ENCODE assay signal across 8 cellular contexts in the genomic region with DNA sequence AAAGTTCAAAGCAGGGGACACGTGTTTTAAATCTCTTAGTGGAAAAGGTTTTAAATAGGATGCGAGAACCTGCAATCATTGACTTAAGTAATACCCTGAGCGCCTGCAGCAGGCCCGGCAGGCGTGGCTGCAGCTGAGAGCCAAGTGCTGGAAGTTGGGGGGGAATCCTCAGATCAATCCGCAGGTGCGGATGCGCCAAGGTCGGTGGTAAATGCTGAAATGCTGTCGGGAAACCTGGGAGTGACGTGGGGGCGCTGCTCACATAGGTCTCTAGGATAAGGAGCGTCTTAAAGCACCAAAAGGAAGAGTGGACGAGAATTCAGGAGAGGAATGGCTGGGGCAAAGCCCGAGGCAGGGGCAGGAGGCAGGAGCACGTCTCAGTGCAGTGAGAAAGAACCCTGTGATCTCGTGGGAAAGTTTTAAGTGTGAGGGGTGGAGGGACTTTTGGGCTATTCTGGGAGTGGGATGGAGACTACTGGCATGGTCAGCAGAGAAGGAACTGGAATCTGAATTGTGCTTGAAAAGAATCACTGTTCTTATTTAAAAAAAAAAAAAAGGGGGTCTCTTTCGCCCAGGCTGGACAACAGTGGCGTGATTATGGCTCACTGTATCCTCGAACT. TPM values are rescaled to one million over a fixed set of nuclear protein-coding genes. Genes with fewer than 3 reads are reported as not detected.
DNase-seq lines count a peak whose midpoint lies in the region; ATAC-seq and TF ChIP-seq lines count a peak whose summit lies in the region.

No MANE protein-coding gene starts in this region.

- H3K9me3 Mint-ChIP-seq in T-cell (no peaks in the 10 kb centered on the region), mesothelial cell of epicardium (no peaks in the 10 kb centered on the region)
- no peaks in the 10 kb centered on the region for H3K9me3 Mint-ChIP-seq in stimulated activated naive CD8-positive, alpha-beta T cell treated with anti-CD3 and anti-CD28 coated beads, Interleukin-15, Interleukin-2, amounts not matched to agents 100 ng/mL and 50 ng/mL, for 24 hours

- peak in 1 of 4 experiments; percentile 2 for ATAC-seq in T-cell (replicated peaks in 1 of 4)
- ATAC-seq in GM21381 (IDR thresholded peaks at IDR 0.05; ENCODE audit: unreplicated experiment), result no peak

- H3K27me3 Mint-ChIP-seq in T-cell (no peaks in the 10 kb centered on the region), mesothelial cell of epicardium (ENCODE audit: low read depth) (peaks cover 2% of the 10 kb centered on the region)
- H3K27me3 Mint-ChIP-seq in stimulated activated naive CD8-positive, alpha-beta T cell treated with anti-CD3 and anti-CD28 coated beads, Interleukin-15, Interleukin-2, amounts not matched to agents 100 ng/mL and 50 ng/mL, for 24 hours, result no peaks in the 10 kb centered on the region

- H3K27ac Mint-ChIP-seq in T-cell (peak overlapping the region; percentile 94), mesothelial cell of epicardium (peak overlapping the region; percentile 98)
- peak overlapping the region; percentile 96 for H3K27ac Mint-ChIP-seq in stimulated activated naive CD8-positive, alpha-beta T cell treated with anti-CD3 and anti-CD28 coated beads, Interleukin-15, Interleukin-2, amounts not matched to agents 100 ng/mL and 50 ng/mL, for 24 hours

- TF ChIP-seq CTCF in GM12865 (IDR thresholded peaks at IDR 0.05; ENCODE audit: insufficient read depth, low read depth, low read length, missing control alignments), result peak; percentile 13
- TF ChIP-seq CTCF in LNCAP (IDR thresholded peaks at IDR 0.05), result peak; percentile 40; the same call in 1 of the 2 replicates
- no peak for TF ChIP-seq CTCF in mesothelial cell of epicardium (IDR thresholded peaks at IDR 0.05; ENCODE audit: unreplicated experiment)

- POLR2A ChIA-PET in T-cell (lab: Charles Lee), result interaction anchor here (0.6 kb wide), 2 partner anchors 14 to 53 kb away, joined by 3 to 4 read pairs; no protein-coding TSS in a partner anchor

- CTCF ChIA-PET in T-cell (lab: Charles Lee), result interaction anchor here in 1 of 2 donors (0.6 to 0.8 kb wide), 2 partner anchors 21 to 401 kb away, joined by 3 read pairs; no protein-coding TSS in a partner anchor

- H3K4me3 ChIP-seq in GM12865 (ENCODE audit: low read depth, low read length), result peak overlapping the region; percentile 89

- DNase-seq in GM12865 (ENCODE audit: low read depth), result peak; percentile 75
- peak in 8 of 34 experiments; percentile 12 to 24 (median 14) for DNase-seq in T-cell
- DNase-seq in ecto neural progenitor cell (ENCODE audit: low spot score), result peak; percentile 74
- DNase-seq in mesothelial cell of epicardium (ENCODE audit: low spot score in 2 of 2, unreplicated experiment in 2 of 2), result peak in 1 of 2 experiments; percentile 70
- no peak for DNase-seq in A172 (ENCODE audit: low spot score)

- peaks cover 5% of the 10 kb centered on the region for H3K36me3 Mint-ChIP-seq in T-cell
- no peaks in the 10 kb centered on the region for H3K36me3 Mint-ChIP-seq in mesothelial cell of epicardium
- peaks cover 37% of the 10 kb centered on the region for H3K36me3 Mint-ChIP-seq in stimulated activated naive CD8-positive, alpha-beta T cell treated with anti-CD3 and anti-CD28 coated beads, Interleukin-15, Interleukin-2, amounts not matched to agents 100 ng/mL and 50 ng/mL, for 24 hours (ENCODE audit: low read depth)

- H3K4me1 Mint-ChIP-seq in T-cell (peaks cover 41 to 82% (median 69%) of the 10 kb centered on the region in 3 donors), mesothelial cell of epicardium (peaks cover 40% of the 10 kb centered on the region)
- peaks cover 87% of the 10 kb centered on the region for H3K4me1 Mint-ChIP-seq in stimulated activated naive CD8-positive, alpha-beta T cell treated with anti-CD3 and anti-CD28 coated beads, Interleukin-15, Interleukin-2, amounts not matched to agents 100 ng/mL and 50 ng/mL, for 24 hours (ENCODE audit: low read depth)

- H3K4me3 Mint-ChIP-seq in T-cell, result peak overlapping the region; percentile 90 to 96 (median 92)
- peak overlapping the region; percentile 82 for H3K4me3 Mint-ChIP-seq in mesothelial cell of epicardium
- peak overlapping the region; percentile 98 for H3K4me3 Mint-ChIP-seq in stimulated activated naive CD8-positive, alpha-beta T cell treated with anti-CD3 and anti-CD28 coated beads, Interleukin-15, Interleukin-2, amounts not matched to agents 100 ng/mL and 50 ng/mL, for 24 hours

RNA-seq across cellular contexts. Expression of gene CDCA4, which starts 0.9 kb away (rescaled TPM):
- 10 to 100 TPM; 13.0 to 20.1 (median 15.8) TPM for total RNA-seq in T-cell
- 31.5 to 33.9 TPM (median 32.3 TPM) in 3 replicates for total RNA-seq in mesothelial cell of epicardium
- total RNA-seq in A172 (2014; rRNA removed; shearing (Covaris generic)), result 37.2 and 40.4 TPM in 2 replicates

RNA-seq across cellular contexts. Expression of gene CLBA1, which starts 36.2 kb away (rescaled TPM):
- 1 to 10 TPM; 1.2 to 3.4 (median 2.7) TPM for total RNA-seq in T-cell
- 9.0 to 10.3 TPM (median 10.2 TPM) in 3 replicates for total RNA-seq in mesothelial cell of epicardium
- 9.9 and 11.1 TPM in 2 replicates for total RNA-seq in A172 (2014; rRNA removed; shearing (Covaris generic))

RNA-seq across cellular contexts. Expression of gene GPR132, which starts 43.5 kb away (rescaled TPM):
- 10 to 100 TPM; 47.0 to 58.0 (median 49.7) TPM for total RNA-seq in T-cell
- 1.0 to 1.6 TPM (median 1.1 TPM) in 3 replicates for total RNA-seq in mesothelial cell of epicardium
- 0.19 TPM in 1 of 2 replicates, not detected in the other for total RNA-seq in A172 (2014; rRNA removed; shearing (Covaris generic))

RNA-seq across cellular contexts. Expression of gene AHNAK2, which starts 43.6 kb away (rescaled TPM):
- under 1 TPM in 3 of 5 donors, not detected in 2; 0.20 to 0.38 (median 0.22) TPM for total RNA-seq in T-cell
- total RNA-seq in mesothelial cell of epicardium, result 2.4 to 2.8 TPM (median 2.6 TPM) in 3 replicates
- 162 and 191 TPM in 2 replicates for total RNA-seq in A172 (2014; rRNA removed; shearing (Covaris generic))

Comparison
In these comparisons a context has a peak if more than half of its experiments do, and no peak if none do; other contexts are left out.
1. RNA of gene GPR132, which starts 43.5 kb away (total RNA-seq): 47.0 to 58.0 TPM in T-cell; 1.0 to 1.6 TPM in mesothelial cell of epicardium and 0.19 TPM in A172; every median in the first group is over 10 times any median in the second.
2. Peak in every context shown above with its lines, with median percentiles within 50 percentile points of each other: H3K27ac Mint-ChIP-seq and H3K4me3 Mint-ChIP-seq.